7 cellular contexts compared by ENCODE assay signal in the genomic region with DNA sequence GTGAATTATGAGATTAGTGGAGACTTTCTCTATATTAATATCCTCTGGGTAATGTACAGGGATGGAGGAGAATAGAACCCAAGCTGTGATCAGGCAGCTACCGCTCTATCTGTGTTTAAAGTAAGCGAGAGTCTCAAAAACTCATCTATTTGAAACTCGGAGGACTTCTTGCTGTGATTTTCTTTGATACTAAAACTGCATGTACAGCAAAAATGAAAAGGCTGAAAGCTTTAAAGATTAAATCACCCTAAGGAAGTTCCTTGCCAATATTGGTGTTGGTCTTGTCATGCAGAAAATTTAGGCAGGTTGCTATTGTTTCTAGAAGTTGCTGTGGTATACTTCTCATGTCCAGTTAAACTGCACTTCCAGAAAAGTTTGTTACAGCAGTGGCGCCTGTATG.
"Had no signal": no experiment of that assay in that cellular context is flagged by ENCODE, and none has a peak within 500 bp of the region (broad histone marks: within the 10 kb centered on the region; RNA-seq: fewer than 3 reads in every experiment).

No MANE protein-coding gene starts in this region.

- H2AFZ ChIP-seq: GM23338 had no signal

- ATAC-seq: GM23338 had no signal

- H3K4me2 ChIP-seq: GM23338 had no signal

- FAIRE-seq: H1, H54, HTR-8/SVneo had no signal

- H3K4me3 ChIP-seq: GM23338 had no signal

- DNase-seq: H9, HCEC 1CT, KG1 had no signal
